Comparison of ENCODE assay signal across 8 cellular contexts in genomic region chr6:2999005-2999620, GRCh38. TPM values are rescaled to one million over a fixed set of nuclear protein-coding genes. Genes with fewer than 3 reads are reported as not detected.
DNase-seq lines count a peak whose midpoint lies in the region; ATAC-seq, FAIRE-seq and TF ChIP-seq lines count a peak whose summit lies in the region.

No MANE protein-coding gene starts in this region.

- peaks cover 29% of the 10 kb centered on the region for H3K4me1 Mint-ChIP-seq in stimulated activated naive CD8-positive, alpha-beta T cell treated with anti-CD3 and anti-CD28 coated beads, Interleukin-15, amount 100 ng/mL, for 72 hours

- intact Hi-C loops in mammary epithelial cell (cut with micrococcal nuclease) (loop anchor here (1.0 to 5.0 kb wide), 4 partner anchors 56 to 738 kb away; partner anchors contain the start of gene BPHL), HepG2 (cut with micrococcal nuclease; ENCODE audit: unreplicated experiment) (loop anchor here (1.0 to 5.0 kb wide), 2 partner anchors 54 to 248 kb away; no protein-coding TSS in a partner anchor)

- H3K36me3 ChIP-seq in NT2/D1 (ENCODE audit: insufficient read depth, insufficient read length, low read length): peaks cover 3% of the 10 kb centered on the region
- H3K36me3 ChIP-seq in mammary epithelial cell (ENCODE audit: insufficient read depth, low read length): no peaks in the 10 kb centered on the region
- H3K36me3 ChIP-seq in HepG2 (replicated peaks in 1 of 2; ENCODE audit: control insufficient read depth in 1 of 2, insufficient read depth in 2 of 2, low read length in 2 of 2): peaks cover 0 to under 1% of the 10 kb centered on the region in 2 experiments; a peak in 2 of 5 replicates

- no peaks in the 10 kb centered on the region for H3K9me3 Mint-ChIP-seq in stimulated activated naive CD8-positive, alpha-beta T cell treated with anti-CD3 and anti-CD28 coated beads, Interleukin-15, amount 100 ng/mL, for 72 hours

- H2AFZ ChIP-seq in mammary epithelial cell (ENCODE audit: low read depth, low read length) (peak overlapping the region; percentile 96), HepG2 (ENCODE audit: low read length) (no peak overlapping the region)

- H3K9me3 ChIP-seq in NT2/D1 (ENCODE audit: insufficient read depth, low read length) (no peaks in the 10 kb centered on the region), mammary epithelial cell (replicated peaks; ENCODE audit: insufficient read depth, low read length) (no peaks in the 10 kb centered on the region), HepG2 (ENCODE audit: low read length) (no peaks in the 10 kb centered on the region)

- H3K9ac ChIP-seq in NT2/D1 (ENCODE audit: insufficient read length, low read depth) (peak overlapping the region; percentile 56), mammary epithelial cell (ENCODE audit: insufficient read depth, low read length) (peak overlapping the region; percentile 37), HepG2 (ENCODE audit: insufficient read depth, low read depth, low read length) (peak overlapping the region; percentile 58)

- dilution Hi-C loops in mammary epithelial cell (cut with HindIII; ENCODE audit: low sequenced_read_pairs): loop anchor here (5.0 kb wide), 1 partner anchor 43 kb away; no protein-coding TSS in a partner anchor

- peak; percentile 71 for DNase-seq in SKM-1 treated with dmso at 0.1 percent for 144 hours (lab: John Stamatoyannopoulos, UW; ENCODE audit: unreplicated experiment)
- no peak for DNase-seq in SKM-1 (lab: John Stamatoyannopoulos, UW; ENCODE audit: unreplicated experiment)
- no peak for DNase-seq in NT2/D1 (ENCODE audit: low read depth, low spot score)
- peak; percentile 89 for DNase-seq in mammary epithelial cell
- peak; percentile 93 for DNase-seq in HepG2 (ENCODE audit: low spot score)
- peak in 1 of 2 donors; percentile 87 for DNase-seq in stimulated activated naive CD8-positive, alpha-beta T cell treated with anti-CD3 and anti-CD28 coated beads, Interleukin-15, amount 100 ng/mL, for 72 hours

- ATAC-seq in HG02623 (IDR thresholded peaks at IDR 0.05; ENCODE audit: unreplicated experiment): peak; percentile 15
- peak; percentile 67 for ATAC-seq in HepG2
- peak; percentile 78 for ATAC-seq in stimulated activated naive CD8-positive, alpha-beta T cell treated with anti-CD3 and anti-CD28 coated beads, Interleukin-15, amount 100 ng/mL, for 72 hours
- ATAC-seq in GM21423 (IDR thresholded peaks at IDR 0.05; ENCODE audit: unreplicated experiment): no peak

- H3K79me2 ChIP-seq in mammary epithelial cell (ENCODE audit: insufficient read depth, low read length): no peaks in the 10 kb centered on the region
- H3K79me2 ChIP-seq in HepG2 (ENCODE audit: insufficient read depth, low read length): peaks cover 6% of the 10 kb centered on the region

- WGBS in mammary epithelial cell (ENCODE audit: low coverage, missing lambda C conversion rate): under 1% methylated on average over 20 of the region's 30 CpGs
- 1% methylated on average over 30 of the region's 30 CpGs for WGBS in HepG2 (ENCODE audit: low lambda C conversion rate)

- BruUV-seq in mammary epithelial cell (replicated peaks; lab: Mats Ljungman, UMichigan): no TSS peak
- TSS peak; percentile 90 for BruUV-seq in HepG2 (replicated peaks; lab: Mats Ljungman, UMichigan)

- TF ChIP-seq EP300 in HepG2 (IDR thresholded peaks at IDR 0.05; ENCODE audit: low read depth in 2 of 2, low read length in 2 of 2) (peak; percentile 55 to 82; a peak in 3 of 4 replicates), HepG2 (CRISPR knock-in tag; IDR thresholded peaks at IDR 0.05; ENCODE audit: borderline replicate concordance) (peak; percentile 66; the same call in 1 of the 2 replicates)

- H3K4me1 ChIP-seq in NT2/D1 (ENCODE audit: insufficient read depth, insufficient read length) (peaks cover 5% of the 10 kb centered on the region), mammary epithelial cell (ENCODE audit: insufficient read depth, low read length) (peaks cover 22% of the 10 kb centered on the region), HepG2 (ENCODE audit: insufficient read depth, low read length) (peaks cover 50% of the 10 kb centered on the region)

- no peak; a peak in 1 of 4 replicates for TF ChIP-seq POLR2A in HepG2 (IDR thresholded peaks at IDR 0.05; ENCODE audit: insufficient read depth in 1 of 2, low read depth in 2 of 2, low read length in 2 of 2)

- POLR2A ChIA-PET in HepG2 (lab: Yijun Ruan, JAX): interaction anchor here (0.6 to 5.7 kb wide), 25 partner anchors 9 to 1022 kb away, joined by 3 to 122 read pairs (median 6); partner anchors contain the start of genes BPHL, PSMG4, RIPK1 and SERPINB1

- FAIRE-seq in HepG2 (lab: Jason Lieb, UNC): peak; percentile 86

- no peak for TF ChIP-seq RAD21 in HepG2 (CRISPR knock-in tag; IDR thresholded peaks at IDR 0.05)

- H3K27me3 Mint-ChIP-seq in stimulated activated naive CD8-positive, alpha-beta T cell treated with anti-CD3 and anti-CD28 coated beads, Interleukin-15, amount 100 ng/mL, for 72 hours: no peaks in the 10 kb centered on the region

- H4K20me1 ChIP-seq in mammary epithelial cell (ENCODE audit: insufficient read depth, low read length): no peaks in the 10 kb centered on the region
- 0 out of 2 replicates have a peak, but pooled peaks cover 3% of the 10 kb centered on the region for H4K20me1 ChIP-seq in HepG2 (ENCODE audit: insufficient read depth, low read length)

- H3K27ac ChIP-seq in mammary epithelial cell (ENCODE audit: insufficient read depth, low read depth, low read length) (peak overlapping the region; percentile 47), HepG2 (ENCODE audit: extremely low read length, insufficient read depth, low read length) (peak overlapping the region; percentile 92)

- H3K27me3 ChIP-seq in NT2/D1 (ENCODE audit: insufficient read depth, insufficient read length) (peaks cover 9% of the 10 kb centered on the region), mammary epithelial cell (ENCODE audit: insufficient read depth, low read length) (no peaks in the 10 kb centered on the region), HepG2 (ENCODE audit: control insufficient read depth in 1 of 2, insufficient read depth in 2 of 2, low read length in 2 of 2) (no peaks in the 10 kb centered on the region; a peak in 1 of 5 replicates)

- CTCF ChIA-PET in mammary epithelial cell (lab: Charles Lee; ENCODE audit: low non-redundant PET) (interaction anchor here (0.6 to 0.8 kb wide), 4 partner anchors 47 to 393 kb away, joined by 4 to 9 read pairs (median 6); no protein-coding TSS in a partner anchor), HepG2 (lab: Yijun Ruan, JAX; ENCODE audit: low intra/inter-chr PET ratio, low total read pairs) (interaction anchor here (0.7 to 1.5 kb wide), 3 partner anchors 54 to 57 kb away, joined by 3 to 6 read pairs (median 3); no protein-coding TSS in a partner anchor)

- in situ Hi-C loops in mammary epithelial cell (cut with MboI; ENCODE audit: low sequenced_read_pairs in 2 of 2): loop anchor here (10.0 kb wide), 2 partner anchors 56 to 256 kb away; partner anchors contain the start of gene PSMG4 (in 1 of the 2)
- in situ Hi-C loops in HepG2 (cut with HindIII; ENCODE audit: extremely low pct_ligation_motif_present, low pct_unique_long_range_greater_than_20kb): loop anchor here (5.0 to 10.0 kb wide), 2 partner anchors 53 to 256 kb away; partner anchors contain the start of gene PSMG4

- H3K4me2 ChIP-seq in mammary epithelial cell (ENCODE audit: insufficient read depth, low read depth, low read length) (peak overlapping the region; percentile 89), HepG2 (ENCODE audit: low read depth, low read length) (peak overlapping the region; percentile 92)

- TF ChIP-seq CTCF in mammary epithelial cell (conservative IDR thresholded peaks at IDR 0.05 in 1 of 2, IDR thresholded peaks at IDR 0.05 in 1 of 2; ENCODE audit: extremely low read depth in 1 of 2, insufficient read depth in 1 of 2, low read depth in 1 of 2, low read length in 2 of 2) (no peak), HepG2 (CRISPR knock-in tag; IDR thresholded peaks at IDR 0.05) (0 out of 2 replicates have a peak, but pooled peaks have one; percentile 6)

- peak overlapping the region; percentile 97 to 99 for H3K27ac Mint-ChIP-seq in stimulated activated naive CD8-positive, alpha-beta T cell treated with anti-CD3 and anti-CD28 coated beads, Interleukin-15, amount 100 ng/mL, for 72 hours

- H3K4me3 ChIP-seq in NT2/D1 (ENCODE audit: insufficient read length, low read depth): peak overlapping the region; percentile 39
- peak overlapping the region; percentile 52 to 73 (median 55) for H3K4me3 ChIP-seq in mammary epithelial cell (replicated peaks in 1 of 3; ENCODE audit: insufficient read depth in 1 of 3, low read depth in 2 of 3, low read length in 3 of 3)
- peak overlapping the region; percentile 57 to 75 (median 61) for H3K4me3 ChIP-seq in HepG2 (replicated peaks in 1 of 3; ENCODE audit: insufficient read depth in 1 of 3, low read depth in 2 of 3, low read length in 3 of 3)

- peak overlapping the region; percentile 95 to 98 for H3K4me3 Mint-ChIP-seq in stimulated activated naive CD8-positive, alpha-beta T cell treated with anti-CD3 and anti-CD28 coated beads, Interleukin-15, amount 100 ng/mL, for 72 hours

RNA-seq across cellular contexts. Expression of gene NQO2, which starts 0.6 kb away (rescaled TPM):
- total RNA-seq in mammary epithelial cell (10 to 100 TPM; 17.0 to 20.3 TPM), HepG2 (2016; rRNA removed; fragmentation: Illumina TruSeq; extraction: Trizol) (56.5 and 63.0 TPM in 2 replicates)
- polyA plus RNA-seq in mammary epithelial cell (25.1 TPM), HepG2 (2011; rRNA removed) (27.4 and 32.2 TPM in 2 replicates)
- polyA minus RNA-seq in mammary epithelial cell: 31.0 TPM
- 44.8 and 70.6 TPM in 2 replicates for total RNA-seq in HepG2 (2016; cell fraction: cytosol; rRNA removed; fragmentation: Illumina TruSeq; extraction: Trizol; ENCODE audit: low read depth)
- 56.8 and 60.6 TPM in 2 replicates for total RNA-seq in HepG2 (2016; cell fraction: insoluble cytoplasmic fraction; rRNA removed; fragmentation: Illumina TruSeq; extraction: Trizol)
- total RNA-seq in HepG2 (2016; cell fraction: membrane; rRNA removed; fragmentation: Illumina TruSeq; extraction: Trizol): 53.4 and 80.8 TPM in 2 replicates
- total RNA-seq in HepG2 (2016; cell fraction: nucleus; rRNA removed; fragmentation: Illumina TruSeq; extraction: Trizol): 34.2 and 36.9 TPM in 2 replicates
- 29.5 and 31.9 TPM in 2 replicates for polyA plus RNA-seq in HepG2 (2011; cell fraction: cytosol; rRNA removed)
- 30.7 and 34.4 TPM in 2 replicates for polyA plus RNA-seq in HepG2 (2011; cell fraction: nucleus; rRNA removed)
- polyA plus RNA-seq in HepG2 (2012): 15.7 and 17.8 TPM in 2 replicates
- 48.7 and 84.9 TPM in 2 replicates for polyA plus RNA-seq in HepG2 (2016; cell fraction: cytosol; fragmentation: Illumina TruSeq; extraction: Trizol; ENCODE audit: low read depth)
- 61.8 and 64.6 TPM in 2 replicates for polyA plus RNA-seq in HepG2 (2016; cell fraction: insoluble cytoplasmic fraction; fragmentation: Illumina TruSeq; extraction: Trizol; ENCODE audit: low read depth)
- polyA plus RNA-seq in HepG2 (2016; cell fraction: membrane; fragmentation: Illumina TruSeq; extraction: Trizol; ENCODE audit: low read depth): 49.3 and 82.9 TPM in 2 replicates
- polyA plus RNA-seq in HepG2 (2016; cell fraction: nucleus; fragmentation: Illumina TruSeq; extraction: Trizol; ENCODE audit: insufficient read depth, low read depth): 65.1 and 69.0 TPM in 2 replicates
- polyA minus RNA-seq in HepG2 (2011; rRNA and poly(A)+ RNA removed; ENCODE audit: low replicate concordance): 15.8 and 89.9 TPM in 2 replicates
- polyA minus RNA-seq in HepG2 (2011; cell fraction: cytosol; rRNA and poly(A)+ RNA removed): 9.1 and 15.4 TPM in 2 replicates
- polyA minus RNA-seq in HepG2 (2011; cell fraction: nucleus; rRNA and poly(A)+ RNA removed): 17.7 and 19.6 TPM in 2 replicates

RNA-seq across cellular contexts. Expression of gene SERPINB6, which starts 27.7 kb away (rescaled TPM):
- total RNA-seq in mammary epithelial cell (10 to 100 TPM; 70.0 to 93.3 TPM), HepG2 (2016; rRNA removed; fragmentation: Illumina TruSeq; extraction: Trizol) (38.2 and 44.8 TPM in 2 replicates)
- polyA plus RNA-seq in mammary epithelial cell (82.5 TPM), HepG2 (2011; rRNA removed) (61.3 and 63.6 TPM in 2 replicates)
- polyA minus RNA-seq in mammary epithelial cell: 123 TPM
- 16.6 and 17.4 TPM in 2 replicates for total RNA-seq in HepG2 (2016; cell fraction: cytosol; rRNA removed; fragmentation: Illumina TruSeq; extraction: Trizol; ENCODE audit: low read depth)
- total RNA-seq in HepG2 (2016; cell fraction: insoluble cytoplasmic fraction; rRNA removed; fragmentation: Illumina TruSeq; extraction: Trizol): 38.2 and 41.7 TPM in 2 replicates
- 24.5 and 25.6 TPM in 2 replicates for total RNA-seq in HepG2 (2016; cell fraction: membrane; rRNA removed; fragmentation: Illumina TruSeq; extraction: Trizol)
- total RNA-seq in HepG2 (2016; cell fraction: nucleus; rRNA removed; fragmentation: Illumina TruSeq; extraction: Trizol): 23.7 and 24.1 TPM in 2 replicates
- polyA plus RNA-seq in HepG2 (2011; cell fraction: cytosol; rRNA removed): 64.8 and 79.1 TPM in 2 replicates
- polyA plus RNA-seq in HepG2 (2011; cell fraction: nucleus; rRNA removed): 72.8 and 85.1 TPM in 2 replicates
- polyA plus RNA-seq in HepG2 (2012): 43.2 and 44.3 TPM in 2 replicates
- 22.2 and 23.2 TPM in 2 replicates for polyA plus RNA-seq in HepG2 (2016; cell fraction: cytosol; fragmentation: Illumina TruSeq; extraction: Trizol; ENCODE audit: low read depth)
- 57.5 and 58.5 TPM in 2 replicates for polyA plus RNA-seq in HepG2 (2016; cell fraction: insoluble cytoplasmic fraction; fragmentation: Illumina TruSeq; extraction: Trizol; ENCODE audit: low read depth)
- 27.2 and 27.5 TPM in 2 replicates for polyA plus RNA-seq in HepG2 (2016; cell fraction: membrane; fragmentation: Illumina TruSeq; extraction: Trizol; ENCODE audit: low read depth)
- 53.5 and 56.5 TPM in 2 replicates for polyA plus RNA-seq in HepG2 (2016; cell fraction: nucleus; fragmentation: Illumina TruSeq; extraction: Trizol; ENCODE audit: insufficient read depth, low read depth)
- polyA minus RNA-seq in HepG2 (2011; rRNA and poly(A)+ RNA removed; ENCODE audit: low replicate concordance): 58.5 and 190 TPM in 2 replicates
- polyA minus RNA-seq in HepG2 (2011; cell fraction: cytosol; rRNA and poly(A)+ RNA removed): 36.4 and 38.5 TPM in 2 replicates
- polyA minus RNA-seq in HepG2 (2011; cell fraction: nucleus; rRNA and poly(A)+ RNA removed): 45.4 and 45.6 TPM in 2 replicates

Comparison
In these comparisons a context has a peak if more than half of its experiments do, and no peak if none do; other contexts are left out.
1. DNase-seq: peak in SKM-1 treated with dmso at 0.1 percent for 144 hours (single experiment), mammary epithelial cell (single experiment) and HepG2 (single experiment); none in SKM-1 (single experiment) and NT2/D1 (single experiment).
2. Peak in every context shown above with its lines, with median percentiles within 50 percentile points of each other: H3K4me3 ChIP-seq and H3K9ac ChIP-seq.